In genomic region chr11:120343429-120343828, GRCh38 we compare ENCODE assay signal across 10 cellular contexts. TPM values are rescaled to one million over a fixed set of nuclear protein-coding genes. Genes with fewer than 3 reads are reported as not detected.
A peak's percentile ranks its signal among the peaks of the same experiment; 100 is the strongest.
DNase-seq lines count a peak whose midpoint lies in the region; ATAC-seq and TF ChIP-seq lines count a peak whose summit lies in the region.
"Had no signal": no experiment of that assay in that cellular context is flagged by ENCODE, and none has a peak within 500 bp of the region (broad histone marks: within the 10 kb centered on the region; RNA-seq: fewer than 3 reads in every experiment).

No MANE protein-coding gene starts in this region.

- DNase-seq in GM10248 (ENCODE audit: extremely low spot score): peak; percentile 65
- DNase-seq in germinal center (ENCODE audit: low spot score): peak; percentile 77
- no peak for DNase-seq in NCI-H2029 treated with DMSO at 0.1 percent for 48 hours (lab: John Stamatoyannopoulos, UW)
- DNase-seq in activated CD4-positive, alpha-beta T cell treated with anti-CD3 and anti-CD28 coated beads, Interleukin-2, amount 50 U/mL, for 4 hours: no peak
- DNase-seq in cerebellum (ENCODE audit: low spot score): no peak
- DNase-seq: CD8-positive, alpha-beta T cell; central memory CD4-positive, alpha-beta T cell had no signal

- peak; percentile 43 for ATAC-seq in GM19467 (IDR thresholded peaks at IDR 0.05; ENCODE audit: unreplicated experiment)
- peak; percentile 34 for ATAC-seq in HG03457 (IDR thresholded peaks at IDR 0.05; ENCODE audit: unreplicated experiment)
- no peak for ATAC-seq in HG03039 (IDR thresholded peaks at IDR 0.05; ENCODE audit: unreplicated experiment)

- CTCF ChIA-PET in GM10248 (lab: Yijun Ruan, JAX): interaction anchor here (1.3 to 1.9 kb wide), 2 partner anchors 9 to 40 kb away, joined by 3 to 7 read pairs; no protein-coding TSS in a partner anchor

- TF ChIP-seq CTCF in GM10248 (IDR thresholded peaks at IDR 0.05; ENCODE audit: control extremely low read depth, extremely low read depth, low read depth, missing control alignments): no peak

- POLR2A ChIA-PET in GM10248 (lab: Yijun Ruan, JAX): no interaction called here

RNA-seq across cellular contexts. Expression of gene ARHGEF12, which starts 7.2 kb away (rescaled TPM):
- total RNA-seq in cerebellum: 212 TPM

RNA-seq across cellular contexts. Expression of gene TLCD5, which starts 18.3 kb away (rescaled TPM):
- total RNA-seq in cerebellum: 14.0 TPM

Comparison
In these comparisons a context has a peak if more than half of its experiments do, and no peak if none do; other contexts are left out.
1. DNase-seq: peak in GM10248 (single experiment) and germinal center (single experiment); none in NCI-H2029 treated with DMSO at 0.1 percent for 48 hours (single experiment), activated CD4-positive, alpha-beta T cell treated with anti-CD3 and anti-CD28 coated beads, Interleukin-2, amount 50 U/mL, for 4 hours (0 of 2) and cerebellum (single experiment).